ENCODE assay signal across 1 cellular context in genomic region chr13:96817336-96817941, GRCh38.
TF ChIP-seq lines count a peak whose summit lies in the region.

No MANE protein-coding gene starts in this region.

TF ChIP-seq in SK-N-SH treated with all-trans-retinoic acid at 6 μM for 48 hours, 23 proteins besides CTCF, POLR2A, EP300 and RAD21 (continued from another document):
- TF ChIP-seq TSHZ2 (CRISPR knock-in tag; IDR thresholded peaks at IDR 0.05) (no peak), TOX (CRISPR knock-in tag; IDR thresholded peaks at IDR 0.05; ENCODE audit: borderline replicate concordance) (no peak), OSR1 (CRISPR knock-in tag; IDR thresholded peaks at IDR 0.05) (no peak), POU6F1 (CRISPR knock-in tag; IDR thresholded peaks at IDR 0.05; ENCODE audit: borderline replicate concordance, low read depth) (no peak), ZNF8 (CRISPR knock-in tag; IDR thresholded peaks at IDR 0.05) (no peak), GLIS3 (CRISPR knock-in tag; IDR thresholded peaks at IDR 0.05) (no peak), ZFP3 (CRISPR knock-in tag; IDR thresholded peaks at IDR 0.05) (no peak), PPARA (CRISPR knock-in tag; IDR thresholded peaks at IDR 0.05; ENCODE audit: borderline replicate concordance) (no peak), SNAI2 (CRISPR knock-in tag; IDR thresholded peaks at IDR 0.05) (no peak)
- TF ChIP-seq, protein P1, sequence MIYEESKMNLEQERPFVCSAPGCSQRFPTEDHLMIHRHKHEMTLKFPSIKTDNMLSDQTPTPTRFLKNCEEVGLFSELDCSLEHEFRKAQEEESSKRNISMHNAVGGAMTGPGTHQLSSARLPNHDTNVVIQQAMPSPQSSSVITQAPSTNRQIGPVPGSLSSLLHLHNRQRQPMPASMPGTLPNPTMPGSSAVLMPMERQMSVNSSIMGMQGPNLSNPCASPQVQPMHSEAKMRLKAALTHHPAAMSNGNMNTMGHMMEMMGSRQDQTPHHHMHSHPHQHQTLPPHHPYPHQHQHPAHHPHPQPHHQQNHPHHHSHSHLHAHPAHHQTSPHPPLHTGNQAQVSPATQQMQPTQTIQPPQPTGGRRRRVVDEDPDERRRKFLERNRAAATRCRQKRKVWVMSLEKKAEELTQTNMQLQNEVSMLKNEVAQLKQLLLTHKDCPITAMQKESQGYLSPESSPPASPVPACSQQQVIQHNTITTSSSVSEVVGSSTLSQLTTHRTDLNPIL (CRISPR knock-in tag; IDR thresholded peaks at IDR 0.05; ENCODE audit: low read depth) = no peak
